Comparison of ENCODE assay signal across 8 cellular contexts in genomic region chr12:45216983-45217485, GRCh38. TPM values are rescaled to one million over a fixed set of nuclear protein-coding genes. Genes with fewer than 3 reads are reported as not detected.
DNase-seq lines count a peak whose midpoint lies in the region; ATAC-seq and TF ChIP-seq lines count a peak whose summit lies in the region.

No MANE protein-coding gene starts in this region.

- H3K9me3 ChIP-seq in AG04450 (ENCODE audit: control insufficient read depth, insufficient read depth, low read length) = no peaks in the 10 kb centered on the region; the same call in 1 of the 2 replicates
- no peaks in the 10 kb centered on the region for H3K9me3 ChIP-seq in HUES48 (ENCODE audit: control insufficient read depth, insufficient read depth, low read length)

- no peak overlapping the region for H2AK5ac ChIP-seq in mesendoderm (ENCODE audit: low read length)

- no peak for DNase-seq in AG04450 (ENCODE audit: low read depth, low spot score)
- peak; percentile 36 for DNase-seq in astrocyte of the spinal cord (ENCODE audit: low read depth, low spot score)
- no peak for DNase-seq in mesendoderm
- no peak for DNase-seq in NCI-H446 (lab: John Stamatoyannopoulos, UW)
- no peak for DNase-seq in epidermal melanocyte (ENCODE audit: insufficient read length, low spot score)

- no peak overlapping the region for H4K8ac ChIP-seq in mesendoderm (ENCODE audit: low read depth, low read length)

- H3K56ac ChIP-seq in mesendoderm (ENCODE audit: low read length) = peak overlapping the region; percentile 95

- no peaks in the 10 kb centered on the region for H3K36me3 ChIP-seq in HUES48 (ENCODE audit: control insufficient read depth, insufficient read depth, low read length)
- H3K36me3 ChIP-seq in mesendoderm (ENCODE audit: control insufficient read depth, insufficient read depth, low read length) = no peaks in the 10 kb centered on the region

- WGBS in mesendoderm (ENCODE audit: extremely low coverage, insufficient coverage, low lambda C conversion rate) = no CpG with 5 or more reads among the region's 9 CpGs

- H3K27me3 ChIP-seq in AG04450 (ENCODE audit: control insufficient read depth, insufficient read depth, low read length) (no peaks in the 10 kb centered on the region), HUES48 (ENCODE audit: control insufficient read depth, insufficient read depth, low read length) (no peaks in the 10 kb centered on the region), mesendoderm (ENCODE audit: insufficient read depth, low read length, poor library complexity) (no peaks in the 10 kb centered on the region)

- H2BK5ac ChIP-seq in mesendoderm (ENCODE audit: low read length) = peak overlapping the region; percentile 45

- H3K4me2 ChIP-seq in mesendoderm (ENCODE audit: low read length) = peak overlapping the region; percentile 70

- H3K4me3 ChIP-seq in AG04450 (ENCODE audit: low read depth, low read length) = peak overlapping the region; percentile 64
- H3K4me3 ChIP-seq in HUES48 (ENCODE audit: low read depth, low read length) = peak overlapping the region; percentile 80
- peak overlapping the region; percentile 91 for H3K4me3 ChIP-seq in astrocyte of the spinal cord (ENCODE audit: low read depth, low read length)
- H3K4me3 ChIP-seq in mesendoderm (ENCODE audit: low read length) = peak overlapping the region; percentile 77

- H4K5ac ChIP-seq in mesendoderm (ENCODE audit: low read length) = no peak overlapping the region

- H3K9ac ChIP-seq in HUES48 (ENCODE audit: low read depth, low read length) (peak overlapping the region; percentile 76), mesendoderm (ENCODE audit: low read length) (peak overlapping the region; percentile 72)

- peaks cover 10% of the 10 kb centered on the region for H3K79me1 ChIP-seq in mesendoderm (ENCODE audit: low read length)

- H3K23ac ChIP-seq in mesendoderm (ENCODE audit: low read length) = no peak overlapping the region

- H3K4me1 ChIP-seq in HUES48 (ENCODE audit: control insufficient read depth, insufficient read depth, low read length) = peaks cover 34% of the 10 kb centered on the region
- H3K4me1 ChIP-seq in mesendoderm (ENCODE audit: control insufficient read depth, low read depth, low read length) = peaks cover 20% of the 10 kb centered on the region

- peak overlapping the region; percentile 98 for H3K18ac ChIP-seq in mesendoderm (ENCODE audit: low read length)

- no peak for ATAC-seq in GM21786 (IDR thresholded peaks at IDR 0.05; ENCODE audit: unreplicated experiment)
- no peak for ATAC-seq in HG03342 (IDR thresholded peaks at IDR 0.05; ENCODE audit: unreplicated experiment)

- H2BK15ac ChIP-seq in mesendoderm (replicated peaks; ENCODE audit: low read depth) = peak overlapping the region; percentile 41

- in situ Hi-C loops in astrocyte of the spinal cord (cut with HindIII; ENCODE audit: low sequenced_read_pairs) = no loop called here

- H3K27ac ChIP-seq in AG04450 (ENCODE audit: low read depth, low read length) = peak overlapping the region; percentile 82
- peak overlapping the region; percentile 87 for H3K27ac ChIP-seq in HUES48 (ENCODE audit: low read depth, low read length)
- H3K27ac ChIP-seq in mesendoderm (ENCODE audit: low read depth, low read length) = peak overlapping the region; percentile 95

- peak overlapping the region; percentile 29 for H2BK120ac ChIP-seq in mesendoderm (ENCODE audit: low read depth, low read length)

- H3K79me2 ChIP-seq in mesendoderm (ENCODE audit: control insufficient read depth, insufficient read depth, low read length) = peaks cover 53% of the 10 kb centered on the region

- TF ChIP-seq CTCF in AG04450 (IDR thresholded peaks at IDR 0.05; ENCODE audit: low read depth, low read length) = no peak
- no peak for TF ChIP-seq CTCF in astrocyte of the spinal cord (IDR thresholded peaks at IDR 0.05; ENCODE audit: low read depth, low read length)

- CTCF ChIA-PET in AG04450 (lab: Charles Lee) = interaction anchor here (0.5 to 2.1 kb wide), 9 partner anchors 8 to 327 kb away, joined by 3 to 21 read pairs (median 3); no protein-coding TSS in a partner anchor

- POLR2A ChIA-PET in AG04450 (lab: Yijun Ruan, JAX) = no interaction called here

- H3K4ac ChIP-seq in mesendoderm (ENCODE audit: low read depth, low read length) = peak overlapping the region; percentile 58

RNA-seq across cellular contexts. Expression of gene ANO6, which starts 1.1 kb away (rescaled TPM):
- 44.0 and 51.9 TPM in 2 replicates for polyA plus RNA-seq in AG04450 (2011; rRNA removed)
- 37.2 and 50.2 TPM in 2 replicates for polyA minus RNA-seq in AG04450 (2011; rRNA and poly(A)+ RNA removed)
- polyA plus RNA-seq in mesendoderm (2013, experiment 1 of 2) = 26.7 TPM
- polyA plus RNA-seq in mesendoderm (2013, experiment 2 of 2) = 26.7 TPM
